ENCODE assay signal across 9 cellular contexts in genomic region chr10:32955299-32955772, GRCh38. TPM values are rescaled to one million over a fixed set of nuclear protein-coding genes. Genes with fewer than 3 reads are reported as not detected.
A peak's percentile ranks its signal among the peaks of the same experiment; 100 is the strongest.
DNase-seq lines count a peak whose midpoint lies in the region; ATAC-seq, FAIRE-seq and TF ChIP-seq lines count a peak whose summit lies in the region.
"Had no signal": no experiment of that assay in that cellular context is flagged by ENCODE, and none has a peak within 500 bp of the region (broad histone marks: within the 10 kb centered on the region; RNA-seq: fewer than 3 reads in every experiment).

No MANE protein-coding gene starts in this region.

- BruUV-seq in A673 (replicated peaks; lab: Mats Ljungman, UMichigan): no TSS peak

- CTCF ChIA-PET in A673 (lab: Charles Lee): no interaction called here
- CTCF ChIA-PET in HEK293 (lab: Yijun Ruan, JAX): interaction anchor here (0.7 to 1.8 kb wide), 3 partner anchors 54 to 1379 kb away, joined by 3 to 14 read pairs (median 4); no protein-coding TSS in a partner anchor

- H3K36me3 ChIP-seq in A673 (ENCODE audit: insufficient read depth, low read length, poor library complexity, severe bottlenecking): no peaks in the 10 kb centered on the region
- no peaks in the 10 kb centered on the region for H3K36me3 ChIP-seq in HEK293 (ENCODE audit: control insufficient read depth in 2 of 2, insufficient read depth in 1 of 2, low read length in 2 of 2)
- peaks cover 1% of the 10 kb centered on the region for H3K36me3 ChIP-seq in bronchial epithelial cell (ENCODE audit: control insufficient read depth, insufficient read depth, low read length)

- ATAC-seq in HG02763 (IDR thresholded peaks at IDR 0.05; ENCODE audit: unreplicated experiment): no peak
- ATAC-seq in left colon: no peak

- no peaks in the 10 kb centered on the region for H3K27me3 ChIP-seq in A673 (replicated peaks; ENCODE audit: insufficient read depth, low read depth, low read length, poor library complexity)
- H3K27me3 ChIP-seq in bronchial epithelial cell (ENCODE audit: control insufficient read depth, insufficient read depth, low read length): no peaks in the 10 kb centered on the region
- H3K27me3 ChIP-seq in mononuclear cell (ENCODE audit: insufficient read depth, low read length): no peaks in the 10 kb centered on the region
- H3K27me3 ChIP-seq: dorsolateral prefrontal cortex had no signal

- FAIRE-seq in bronchial epithelial cell (lab: Jason Lieb, UNC): no peak

- intact Hi-C loops in A673 (cut with micrococcal nuclease; ENCODE audit: unreplicated experiment): no loop called here
- intact Hi-C loops in left colon (cut with DNase I, micrococcal nuclease): no loop called here

- H3K27ac ChIP-seq in A673 (ENCODE audit: low read depth, low read length, poor library complexity, severe bottlenecking) (peak overlapping the region; percentile 15), HEK293 (ENCODE audit: extremely low read depth, low read depth, low read length) (no peak overlapping the region)

- peaks cover 59% of the 10 kb centered on the region for H3K4me1 ChIP-seq in A673 (ENCODE audit: insufficient read depth, low read length, poor library complexity, severe bottlenecking)
- peaks cover 17% of the 10 kb centered on the region for H3K4me1 ChIP-seq in HEK293 (ENCODE audit: control insufficient read depth, insufficient read depth, low read length)
- peaks cover 55% of the 10 kb centered on the region for H3K4me1 ChIP-seq in mononuclear cell (ENCODE audit: insufficient read depth, low read length)

- DNase-seq in A673 (ENCODE audit: low spot score): no peak
- DNase-seq in bronchial epithelial cell (ENCODE audit: low read depth): no peak
- DNase-seq in NCI-H1092 treated with DMSO at 0.1 percent for 48 hours (lab: John Stamatoyannopoulos, UW): no peak
- no peak for DNase-seq in NCI-H146 treated with DMSO at 0.1 percent for 48 hours (lab: John Stamatoyannopoulos, UW; ENCODE audit: unreplicated experiment)
- no peak for DNase-seq in left colon
- DNase-seq: dorsolateral prefrontal cortex had no signal

- TF ChIP-seq CTCF in A673 (conservative IDR thresholded peaks at IDR 0.05; ENCODE audit: low read depth, low read length) (no peak), HEK293 (tag by site-specific recombination; IDR thresholded peaks at IDR 0.05) (no peak), bronchial epithelial cell (IDR thresholded peaks at IDR 0.05; ENCODE audit: insufficient read depth, low read length, severe bottlenecking) (no peak)

- H3K4me3 ChIP-seq in A673 (ENCODE audit: low read depth, low read length, poor library complexity, severe bottlenecking) (peak overlapping the region; percentile 93), HEK293 (ENCODE audit: low read depth, low read length) (peak overlapping the region; percentile 92), bronchial epithelial cell (ENCODE audit: low read depth, low read length) (peak overlapping the region; percentile 75), mononuclear cell (ENCODE audit: low read length) (peak overlapping the region; percentile 86)

- POLR2A ChIA-PET in A673 (lab: Charles Lee; ENCODE audit: low non-redundant PET): no interaction called here
- POLR2A ChIA-PET in HEK293 (lab: Yijun Ruan, JAX): interaction anchor here (7.2 kb wide), 1 partner anchor 26 kb away, joined by 44 read pairs; no protein-coding TSS in a partner anchor

- no peaks in the 10 kb centered on the region for H3K9me3 ChIP-seq in A673 (ENCODE audit: low read depth, low read length, poor library complexity, severe bottlenecking)
- no peaks in the 10 kb centered on the region for H3K9me3 ChIP-seq in HEK293 (ENCODE audit: control insufficient read depth, insufficient read depth, low read depth, low read length)
- H3K9me3 ChIP-seq in mononuclear cell (ENCODE audit: low read depth, low read length): no peaks in the 10 kb centered on the region

TF ChIP-seq in HEK293, 187 proteins besides CTCF, POLR2A, EP300 and RAD21:
- TF ChIP-seq SP7 (tag by site-specific recombination; IDR thresholded peaks at IDR 0.05) (no peak), ZFP3 (tag by site-specific recombination; IDR thresholded peaks at IDR 0.05; ENCODE audit: low read depth) (no peak), PBX3 (CRISPR knock-in tag; IDR thresholded peaks at IDR 0.05) (no peak), SETDB1 (IDR thresholded peaks at IDR 0.05; ENCODE audit: insufficient read length, low read length) (no peak), ZNF610 (tag by site-specific recombination; IDR thresholded peaks at IDR 0.05; ENCODE audit: borderline replicate concordance) (no peak), ZNF585B (tag by site-specific recombination; IDR thresholded peaks at IDR 0.05) (no peak), RBAK (tag by site-specific recombination; IDR thresholded peaks at IDR 0.05) (no peak), ZNF37A (tag by site-specific recombination; IDR thresholded peaks at IDR 0.05) (no peak), ZNF621 (tag by site-specific recombination; IDR thresholded peaks at IDR 0.05) (no peak), ZNF660 (tag by site-specific recombination; IDR thresholded peaks at IDR 0.05) (no peak), ZNF24 (tag by site-specific recombination; IDR thresholded peaks at IDR 0.05) (no peak), ZFP41 (tag by site-specific recombination; IDR thresholded peaks at IDR 0.05; ENCODE audit: borderline replicate concordance) (no peak), ZNF580 (tag by site-specific recombination; IDR thresholded peaks at IDR 0.05) (no peak), ZBTB1 (tag by site-specific recombination; IDR thresholded peaks at IDR 0.05) (no peak), PRDM10 (tag by site-specific recombination; IDR thresholded peaks at IDR 0.05) (no peak), ZNF366 (tag by site-specific recombination; conservative IDR thresholded peaks at IDR 0.05) (no peak), ZNF600 (tag by site-specific recombination; IDR thresholded peaks at IDR 0.05) (peak; percentile 81), ZSCAN30 (tag by site-specific recombination; IDR thresholded peaks at IDR 0.05) (no peak), PRDM6 (tag by site-specific recombination; IDR thresholded peaks at IDR 0.05) (peak; percentile 57; the same call in 1 of the 2 replicates), OSR2 (tag by site-specific recombination; IDR thresholded peaks at IDR 0.05) (peak; percentile 65), ZNF426 (tag by site-specific recombination; IDR thresholded peaks at IDR 0.05) (no peak)

RNA-seq across cellular contexts. Expression of gene ITGB1, which starts 2.7 kb away (rescaled TPM):
- 276 and 282 TPM in 2 replicates for total RNA-seq in A673 (2021)
- total RNA-seq in bronchial epithelial cell: 1,469 and 1,763 TPM in 2 replicates
- 214 TPM for total RNA-seq in mononuclear cell
- 100 to 1,000 TPM; 303 to 331 TPM for total RNA-seq in left colon
